In genomic region chr3:153138267-153139210, GRCh38 we compare ENCODE assay signal across 9 cellular contexts. TPM values are rescaled to one million over a fixed set of nuclear protein-coding genes. Genes with fewer than 3 reads are reported as not detected.
DNase-seq lines count a peak whose midpoint lies in the region; ATAC-seq and TF ChIP-seq lines count a peak whose summit lies in the region.
"Had no signal": no experiment of that assay in that cellular context is flagged by ENCODE, and none has a peak within 500 bp of the region (broad histone marks: within the 10 kb centered on the region; RNA-seq: fewer than 3 reads in every experiment).

No MANE protein-coding gene starts in this region.

- no peaks in the 10 kb centered on the region for H3K9me3 ChIP-seq in tibial nerve
- H3K9me3 ChIP-seq: BLaER1 treated with 17β-estradiol and CSF1 and Interleukin-3, amounts not matched to agents 10 nM and 100 nM had no signal

- H3K4me1 Mint-ChIP-seq in brain, result peaks cover 7% of the 10 kb centered on the region

- peak in 1 of 2 donors; percentile 78 for TF ChIP-seq EP300 in tibial nerve (IDR thresholded peaks at IDR 0.05)

- no peaks in the 10 kb centered on the region for H3K9me3 Mint-ChIP-seq in brain

- H3K27me3 ChIP-seq in mesendoderm (ENCODE audit: insufficient read depth, low read length, poor library complexity) (no peaks in the 10 kb centered on the region), tibial nerve (no peaks in the 10 kb centered on the region)
- H3K27me3 ChIP-seq: BLaER1 treated with 17β-estradiol and CSF1 and Interleukin-3, amounts not matched to agents 10 nM and 100 nM had no signal

- no peak overlapping the region for H3K23ac ChIP-seq in mesendoderm (ENCODE audit: low read length)

- H3K4me3 Mint-ChIP-seq in brain, result no peak overlapping the region

- H3K4me2 ChIP-seq in mesendoderm (ENCODE audit: low read length), result no peak overlapping the region

- H2AK5ac ChIP-seq in mesendoderm (ENCODE audit: low read length), result no peak overlapping the region

- peak overlapping the region; percentile 91 for H3K4ac ChIP-seq in mesendoderm (ENCODE audit: low read depth, low read length)

- DNase-seq in SIG-M5 treated with dmso at 0.1 percent for 504 hours (lab: John Stamatoyannopoulos, UW; ENCODE audit: unreplicated experiment) (peak; percentile 82), SIG-M5 (lab: John Stamatoyannopoulos, UW) (no peak), NCI-H69 (lab: John Stamatoyannopoulos, UW) (peak; percentile 42), mesendoderm (peak; percentile 96), tibial nerve (ENCODE audit: low spot score in 2 of 2) (peak in 1 of 2 donors; percentile 24), DMS79 treated with DMSO at 0.1 percent for 48 hours (lab: John Stamatoyannopoulos, UW) (no peak)

- peak overlapping the region; percentile 90 for H2BK120ac ChIP-seq in mesendoderm (ENCODE audit: low read depth, low read length)

- peak overlapping the region in 4 of 5 experiments; percentile 11 to 66 (median 41) for H3K27ac Mint-ChIP-seq in brain

- ATAC-seq in HG02678 (IDR thresholded peaks at IDR 0.05; ENCODE audit: unreplicated experiment), result peak; percentile 74

- no CpG with 5 or more reads among the region's 5 CpGs for WGBS in mesendoderm (ENCODE audit: extremely low coverage, insufficient coverage, low lambda C conversion rate)
- 38 to 49% methylated on average over 5 of the region's 5 CpGs for WGBS in tibial nerve, 2 donors

- H4K8ac ChIP-seq in mesendoderm (ENCODE audit: low read depth, low read length), result no peak overlapping the region

- H2BK5ac ChIP-seq in mesendoderm (ENCODE audit: low read length), result peak overlapping the region; percentile 44

- TF ChIP-seq POLR2A in tibial nerve (IDR thresholded peaks at IDR 0.05), result no peak

- no peak overlapping the region for H4K5ac ChIP-seq in mesendoderm (ENCODE audit: low read length)

- TF ChIP-seq CTCF in brain (conservative IDR thresholded peaks at IDR 0.05) (no peak), tibial nerve (IDR thresholded peaks at IDR 0.05) (no peak)

- no peaks in the 10 kb centered on the region for H3K27me3 Mint-ChIP-seq in brain

- H3K36me3 ChIP-seq in mesendoderm (ENCODE audit: control insufficient read depth, insufficient read depth, low read length) (no peaks in the 10 kb centered on the region), tibial nerve (no peaks in the 10 kb centered on the region)
- H3K36me3 ChIP-seq: BLaER1 treated with 17β-estradiol and CSF1 and Interleukin-3, amounts not matched to agents 10 nM and 100 nM had no signal

- no peaks in the 10 kb centered on the region for H3K79me2 ChIP-seq in mesendoderm (ENCODE audit: control insufficient read depth, insufficient read depth, low read length)

- peak overlapping the region; percentile 43 for H3K56ac ChIP-seq in mesendoderm (ENCODE audit: low read length)

- H3K9ac ChIP-seq in mesendoderm (ENCODE audit: low read length), result no peak overlapping the region

- no peaks in the 10 kb centered on the region for H3K4me1 ChIP-seq in mesendoderm (ENCODE audit: control insufficient read depth, low read depth, low read length)
- peaks cover 0 to 4% (median 0%) of the 10 kb centered on the region in 4 donors for H3K4me1 ChIP-seq in tibial nerve

- H3K36me3 Mint-ChIP-seq in brain, result no peaks in the 10 kb centered on the region

- peak overlapping the region; percentile 66 for H3K18ac ChIP-seq in mesendoderm (ENCODE audit: low read length)

- H3K4me3 ChIP-seq in mesendoderm (ENCODE audit: low read length) (no peak overlapping the region), tibial nerve (no peak overlapping the region)
- H3K4me3 ChIP-seq: BLaER1 treated with 17β-estradiol and CSF1 and Interleukin-3, amounts not matched to agents 10 nM and 100 nM had no signal

- H2BK15ac ChIP-seq in mesendoderm (replicated peaks; ENCODE audit: low read depth), result peak overlapping the region; percentile 89

- H3K79me1 ChIP-seq in mesendoderm (ENCODE audit: low read length), result no peaks in the 10 kb centered on the region

- H3K27ac ChIP-seq in mesendoderm (ENCODE audit: low read depth, low read length) (peak overlapping the region; percentile 65), tibial nerve (peak overlapping the region in 3 of 4 donors; percentile 29 to 64 (median 40))

RNA-seq across cellular contexts. Expression of gene RAP2B, which starts 23.5 kb away (rescaled TPM):
- polyA plus RNA-seq in brain (ENCODE audit: insufficient read depth, low read depth, low replicate concordance), result 0.46 TPM
- polyA plus RNA-seq in mesendoderm (2013, experiment 1 of 2), result 19.7 TPM
- polyA plus RNA-seq in mesendoderm (2013, experiment 2 of 2), result 19.7 TPM
- total RNA-seq in tibial nerve, result 10 to 100 TPM; 15.1 to 17.3 (median 15.8) TPM

Comparison
In these comparisons a context has a peak if more than half of its experiments do, and no peak if none do; other contexts are left out.
1. DNase-seq: peak in SIG-M5 treated with dmso at 0.1 percent for 504 hours (single experiment), NCI-H69 (single experiment) and mesendoderm (single experiment); none in SIG-M5 (single experiment) and DMS79 treated with DMSO at 0.1 percent for 48 hours (single experiment).